ENCODE assay signal across 9 cellular contexts in genomic region chr14:20657216-20658211, GRCh38. TPM values are rescaled to one million over a fixed set of nuclear protein-coding genes. Genes with fewer than 3 reads are reported as not detected.
DNase-seq lines count a peak whose midpoint lies in the region; ATAC-seq lines count a peak whose summit lies in the region.
"Had no signal": no experiment of that assay in that cellular context is flagged by ENCODE, and none has a peak within 500 bp of the region (broad histone marks: within the 10 kb centered on the region; RNA-seq: fewer than 3 reads in every experiment).

No MANE protein-coding gene starts in this region.

- peak overlapping the region in 1 of 2 donors; percentile 25 for H3K4me3 Mint-ChIP-seq in activated T-cell treated with anti-CD3 and anti-CD28 coated beads, Interleukin-2, amount 50 U/mL, for 72 hours

- H3K4me1 Mint-ChIP-seq in activated T-cell treated with anti-CD3 and anti-CD28 coated beads, Interleukin-2, amount 50 U/mL, for 72 hours (ENCODE audit: low read depth): peaks cover 37% of the 10 kb centered on the region

- H3K36me3 Mint-ChIP-seq in activated T-cell treated with anti-CD3 and anti-CD28 coated beads, Interleukin-2, amount 50 U/mL, for 72 hours (ENCODE audit: insufficient read depth in 2 of 2): no peaks in the 10 kb centered on the region

- H3K9me3 Mint-ChIP-seq in activated T-cell treated with anti-CD3 and anti-CD28 coated beads, Interleukin-2, amount 50 U/mL, for 72 hours: no peaks in the 10 kb centered on the region

- peaks cover 69% of the 10 kb centered on the region for H3K27me3 Mint-ChIP-seq in activated T-cell treated with anti-CD3 and anti-CD28 coated beads, Interleukin-2, amount 50 U/mL, for 72 hours (ENCODE audit: low read depth)

- peak; percentile 48 to 51 for ATAC-seq in activated T-cell treated with anti-CD3 and anti-CD28 coated beads, Interleukin-2, amount 50 U/mL, for 72 hours (replicated peaks in 1 of 2)
- ATAC-seq in GM21390 (IDR thresholded peaks at IDR 0.05; ENCODE audit: unreplicated experiment): no peak

- DNase-seq in EL (peak; percentile 38), HT1080 (ENCODE audit: low read depth) (peak; percentile 82), kidney tubule cell (ENCODE audit: low spot score) (peak; percentile 70), SK-N-DZ (ENCODE audit: low spot score) (no peak), NCI-H82 treated with DMSO at 0.1 percent for 48 hours (lab: John Stamatoyannopoulos, UW; ENCODE audit: unreplicated experiment) (no peak), RKO (ENCODE audit: low spot score) (no peak)
- peak in 1 of 2 donors; percentile 44 for DNase-seq in activated T-cell treated with anti-CD3 and anti-CD28 coated beads, Interleukin-2, amount 50 U/mL, for 72 hours
- DNase-seq: MV-4-11 had no signal

- H3K27ac Mint-ChIP-seq in activated T-cell treated with anti-CD3 and anti-CD28 coated beads, Interleukin-2, amount 50 U/mL, for 72 hours: no peak overlapping the region

RNA-seq across cellular contexts. Expression of gene OR6S1, which starts 16.0 kb away (rescaled TPM):
- total RNA-seq in HT1080 (2014; rRNA removed; shearing (Covaris generic)): not detected in 2 replicates
- not detected in 2 replicates for polyA plus RNA-seq in HT1080 (2015; cell fraction: cytosol; rRNA removed)
- polyA plus RNA-seq in HT1080 (2015; cell fraction: nucleus; rRNA removed): not detected in 2 replicates
- total RNA-seq in activated T-cell treated with anti-CD3 and anti-CD28 coated beads, Interleukin-2, amount 50 U/mL, for 72 hours: not detected
- polyA plus RNA-seq in SK-N-DZ (2014; cell fraction: cytosol; rRNA removed): not detected in 2 replicates
- polyA plus RNA-seq in SK-N-DZ (2014; cell fraction: nucleus; rRNA removed): not detected in 2 replicates

RNA-seq across cellular contexts. Expression of gene RNASE4, which starts 26.8 kb away (rescaled TPM):
- 0.82 and 0.87 TPM in 2 replicates for total RNA-seq in HT1080 (2014; rRNA removed; shearing (Covaris generic))
- polyA plus RNA-seq in HT1080 (2015; cell fraction: cytosol; rRNA removed): 0.64 and 1.3 TPM in 2 replicates
- 0.66 and 3.1 TPM in 2 replicates for polyA plus RNA-seq in HT1080 (2015; cell fraction: nucleus; rRNA removed)
- under 1 TPM; 0.63 to 0.79 TPM for total RNA-seq in activated T-cell treated with anti-CD3 and anti-CD28 coated beads, Interleukin-2, amount 50 U/mL, for 72 hours
- 0.20 and 1.4 TPM in 2 replicates for polyA plus RNA-seq in SK-N-DZ (2014; cell fraction: cytosol; rRNA removed)
- not detected in 2 replicates for polyA plus RNA-seq in SK-N-DZ (2014; cell fraction: nucleus; rRNA removed)

RNA-seq across cellular contexts. Expression of gene ANG, which starts 31.1 kb away (rescaled TPM):
- total RNA-seq in HT1080 (2014; rRNA removed; shearing (Covaris generic)): 0.33 and 0.77 TPM in 2 replicates
- polyA plus RNA-seq in HT1080 (2015; cell fraction: cytosol; rRNA removed): 1.1 and 2.3 TPM in 2 replicates
- polyA plus RNA-seq in HT1080 (2015; cell fraction: nucleus; rRNA removed): 0.84 and 1.1 TPM in 2 replicates
- total RNA-seq in activated T-cell treated with anti-CD3 and anti-CD28 coated beads, Interleukin-2, amount 50 U/mL, for 72 hours: 1 to 10 TPM in 1 of 2 donors, under 1 TPM in 1; 0.67 to 2.5 TPM
- 0.17 TPM in 1 of 2 replicates, not detected in the other for polyA plus RNA-seq in SK-N-DZ (2014; cell fraction: cytosol; rRNA removed)
- polyA plus RNA-seq in SK-N-DZ (2014; cell fraction: nucleus; rRNA removed): 0.19 TPM in 1 of 2 replicates, not detected in the other

Comparison
In these comparisons a context has a peak if more than half of its experiments do, and no peak if none do; other contexts are left out.
1. DNase-seq: peak in EL (single experiment), HT1080 (single experiment) and kidney tubule cell (single experiment); none in SK-N-DZ (single experiment), NCI-H82 treated with DMSO at 0.1 percent for 48 hours (single experiment) and RKO (single experiment).